Comparison of ENCODE assay signal across 1 cellular context in the genomic region with DNA sequence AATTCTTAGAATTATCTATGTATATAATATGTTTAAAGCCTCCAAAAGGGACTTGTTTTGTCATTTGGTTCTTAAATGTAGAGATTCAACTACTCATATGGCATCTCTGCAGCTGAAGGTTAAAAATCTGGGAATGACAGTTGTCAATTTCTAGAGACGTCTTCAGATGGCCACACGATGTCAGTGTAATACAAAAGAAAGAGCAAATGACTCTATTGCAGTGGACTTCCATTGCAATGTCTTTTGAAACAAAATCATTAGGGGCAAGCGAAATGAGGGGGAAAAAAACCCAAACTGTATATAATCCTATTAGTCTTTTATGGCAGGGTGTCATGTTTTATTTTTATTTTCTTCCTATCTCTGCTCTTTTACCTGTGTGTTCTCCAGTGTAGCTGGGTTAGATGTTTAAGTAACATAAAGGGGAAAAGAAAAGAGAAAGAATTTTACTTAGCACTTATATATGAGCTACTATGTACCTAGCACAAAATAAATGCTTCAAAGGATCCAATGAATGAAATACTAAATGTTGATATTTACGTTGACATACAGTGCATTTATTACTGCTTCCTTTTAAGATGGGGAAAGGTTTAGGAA.
A peak's percentile ranks its signal among the peaks of the same experiment; 100 is the strongest.
TF ChIP-seq lines count a peak whose summit lies in the region.

No MANE protein-coding gene starts in this region.

TF ChIP-seq in IMR-90, 13 proteins besides CTCF, POLR2A, EP300 and RAD21:
- no peak for TF ChIP-seq RCOR1 (IDR thresholded peaks at IDR 0.05; ENCODE audit: insufficient replicate concordance, low read length)
- TF ChIP-seq SMC3 (IDR thresholded peaks at IDR 0.05; ENCODE audit: low read depth, low read length), result peak; percentile 89
- 0 out of 2 replicates have a peak, but pooled peaks have one; percentile 21 for TF ChIP-seq CEBPB (IDR thresholded peaks at IDR 0.05; ENCODE audit: low read depth, low read length)
TF ChIP-seq in IMR-90: peak in this region for 2.
